ENCODE assay signal across 19 cellular contexts in genomic region chr2:153404792-153405191, GRCh38.
A peak's percentile ranks its signal among the peaks of the same experiment; 100 is the strongest.
DNase-seq lines count a peak whose midpoint lies in the region; ATAC-seq, FAIRE-seq and TF ChIP-seq lines count a peak whose summit lies in the region.
"Had no signal": no experiment of that assay in that cellular context is flagged by ENCODE, and none has a peak within 500 bp of the region (broad histone marks: within the 10 kb centered on the region; RNA-seq: fewer than 3 reads in every experiment).

No MANE protein-coding gene starts in this region.

- DNase-seq in NCI-H2029 treated with DMSO at 0.1 percent for 48 hours (lab: John Stamatoyannopoulos, UW), result peak; percentile 18
- no peak for DNase-seq in NCI-H2029 (lab: John Stamatoyannopoulos, UW)
- DNase-seq in WTC11 (ENCODE audit: low spot score), result no peak
- no peak for DNase-seq in keratinocyte (ENCODE audit: low read depth, low spot score)
- DNase-seq in medulla oblongata (ENCODE audit: extremely low spot score), result no peak
- DNase-seq in left colon, result no peak
- DNase-seq: 8988T; CD8-positive, alpha-beta memory T cell; KBM-7; MM.1S; NCI-H187 treated with DMSO at 0.1 percent for 48 hours; NCI-H446; SW 1271 had no signal

- H3K4me3 Mint-ChIP-seq in WTC11, result peak overlapping the region; percentile 89
- H3K4me3 Mint-ChIP-seq: CD8-positive, alpha-beta memory T cell had no signal

- no peak overlapping the region for H2AFZ ChIP-seq in keratinocyte (ENCODE audit: control insufficient read depth, low read length)

- H3K9me1 ChIP-seq in keratinocyte (ENCODE audit: control insufficient read depth, extremely low read depth, insufficient read depth, low read length), result no peaks in the 10 kb centered on the region

- H3K4me3 ChIP-seq in HUES48 (ENCODE audit: low read depth, low read length), result peak overlapping the region; percentile 81; the same call in 1 of the 2 replicates
- no peak overlapping the region for H3K4me3 ChIP-seq in keratinocyte (ENCODE audit: control insufficient read depth in 2 of 3, extremely low read depth in 1 of 3, insufficient read depth in 2 of 3, low read depth in 1 of 3, low read length in 3 of 3)
- H3K4me3 ChIP-seq: BLaER1, SJCRH30 had no signal

- H3K27me3 ChIP-seq in HUES48 (ENCODE audit: control insufficient read depth, insufficient read depth, low read length) (no peaks in the 10 kb centered on the region), keratinocyte (ENCODE audit: control insufficient read depth, extremely low read depth, insufficient read depth, low read length) (no peaks in the 10 kb centered on the region)
- H3K27me3 ChIP-seq: BLaER1, SJCRH30 had no signal

- no peaks in the 10 kb centered on the region for H4K20me1 ChIP-seq in keratinocyte (ENCODE audit: control insufficient read depth, extremely low read depth, insufficient read depth, low read length)
- H4K20me1 ChIP-seq: BLaER1 had no signal

- H3K27ac Mint-ChIP-seq in WTC11, result no peak overlapping the region
- H3K27ac Mint-ChIP-seq: CD8-positive, alpha-beta memory T cell had no signal

- FAIRE-seq in keratinocyte (lab: Jason Lieb, UNC), result no peak
- FAIRE-seq: HTR-8/SVneo had no signal

- no peaks in the 10 kb centered on the region for H3K36me3 ChIP-seq in HUES48 (ENCODE audit: control insufficient read depth, insufficient read depth, low read length)
- no peaks in the 10 kb centered on the region for H3K36me3 ChIP-seq in keratinocyte (ENCODE audit: control insufficient read depth in 2 of 2, extremely low read depth in 1 of 2, insufficient read depth in 2 of 2, low read length in 2 of 2)
- H3K36me3 ChIP-seq: BLaER1, SJCRH30 had no signal

- no peak for TF ChIP-seq CTCF in WTC11 (IDR thresholded peaks at IDR 0.05)
- TF ChIP-seq CTCF in keratinocyte (optimal IDR thresholded peaks at IDR 0.05 in 1 of 3, IDR thresholded peaks at IDR 0.05 in 1 of 3, conservative IDR thresholded peaks at IDR 0.05 in 1 of 3; ENCODE audit: extremely low read depth in 1 of 3, insufficient read depth in 2 of 3, low read length in 3 of 3), result no peak

- H3K9me3 ChIP-seq in HUES48 (ENCODE audit: control insufficient read depth, insufficient read depth, low read length), result no peaks in the 10 kb centered on the region
- H3K9me3 ChIP-seq in keratinocyte (ENCODE audit: control insufficient read depth, low read depth, low read length), result no peaks in the 10 kb centered on the region
- H3K9me3 ChIP-seq: BLaER1, SJCRH30 had no signal

- peaks cover 6% of the 10 kb centered on the region; the same call in 1 of the 2 replicates for H3K36me3 Mint-ChIP-seq in WTC11
- H3K36me3 Mint-ChIP-seq: CD8-positive, alpha-beta memory T cell had no signal

- intact Hi-C loops in left colon (cut with DNase I, micrococcal nuclease), result no loop called here

- POLR2A ChIA-PET in WTC11 (lab: Charles Lee), result no interaction called here

- H3K9me3 Mint-ChIP-seq in WTC11, result peaks cover 6% of the 10 kb centered on the region

- no peak overlapping the region for H3K9ac ChIP-seq in HUES48 (ENCODE audit: low read depth, low read length)
- H3K9ac ChIP-seq in keratinocyte (ENCODE audit: control insufficient read depth, extremely low read depth, insufficient read depth, low read length), result no peak overlapping the region
- H3K9ac ChIP-seq: BLaER1 had no signal

- CTCF ChIA-PET in WTC11 (lab: Charles Lee), result no interaction called here

- no peaks in the 10 kb centered on the region for H3K27me3 Mint-ChIP-seq in WTC11 (ENCODE audit: low read depth)
- H3K27me3 Mint-ChIP-seq: CD8-positive, alpha-beta memory T cell had no signal

- ATAC-seq in WTC11 (peak; percentile 77), HG03025 (IDR thresholded peaks at IDR 0.05; ENCODE audit: low FRiP score, unreplicated experiment) (no peak), left colon (no peak)

- H3K27ac ChIP-seq in HUES48 (ENCODE audit: low read depth, low read length) (no peak overlapping the region), keratinocyte (ENCODE audit: control insufficient read depth, insufficient read depth, low read length) (no peak overlapping the region)
- H3K27ac ChIP-seq: BLaER1, RWPE1, SJCRH30 had no signal

- dilution Hi-C loops in keratinocyte (cut with MboI; ENCODE audit: extremely low pct_ligation_motif_present, low sequenced_read_pairs), result no loop called here

- peak overlapping the region; percentile 1 for H3K4me2 ChIP-seq in keratinocyte (ENCODE audit: control insufficient read depth, extremely low read depth, insufficient read depth, low read depth, low read length)
- H3K4me2 ChIP-seq: BLaER1 had no signal

- H3K4me1 ChIP-seq in HUES48 (ENCODE audit: control insufficient read depth, insufficient read depth, low read length) (peaks cover 19% of the 10 kb centered on the region), keratinocyte (ENCODE audit: control insufficient read depth, extremely low read depth, insufficient read depth, low read length) (peaks cover 11% of the 10 kb centered on the region)
- H3K4me1 ChIP-seq: BLaER1, SJCRH30 had no signal

- H3K4me1 Mint-ChIP-seq in WTC11, result peaks cover 40% of the 10 kb centered on the region
- H3K4me1 Mint-ChIP-seq: CD8-positive, alpha-beta memory T cell had no signal

- H3K79me2 ChIP-seq in keratinocyte (ENCODE audit: control insufficient read depth, insufficient read depth, low read length), result no peaks in the 10 kb centered on the region

TF ChIP-seq in WTC11, 78 proteins besides CTCF, POLR2A, EP300 and RAD21:
- TF ChIP-seq ZNF232 (CRISPR knock-in tag; IDR thresholded peaks at IDR 0.05) (no peak), CREB1 (CRISPR knock-in tag; IDR thresholded peaks at IDR 0.05) (no peak), NR1H2 (CRISPR knock-in tag; IDR thresholded peaks at IDR 0.05) (no peak), JUN (CRISPR knock-in tag; IDR thresholded peaks at IDR 0.05) (no peak), ZNF425 (CRISPR knock-in tag; conservative IDR thresholded peaks at IDR 0.05) (no peak), ZNF396 (CRISPR knock-in tag; IDR thresholded peaks at IDR 0.05; ENCODE audit: borderline replicate concordance) (no peak), PRDM15 (CRISPR knock-in tag; IDR thresholded peaks at IDR 0.05) (no peak), FOXK1 (CRISPR knock-in tag; IDR thresholded peaks at IDR 0.05) (no peak), ZSCAN18 (CRISPR knock-in tag; IDR thresholded peaks at IDR 0.05) (no peak), NFATC4 (CRISPR knock-in tag; IDR thresholded peaks at IDR 0.05) (no peak), NFE2L1 (CRISPR knock-in tag; IDR thresholded peaks at IDR 0.05) (no peak), ESRRA (CRISPR knock-in tag; IDR thresholded peaks at IDR 0.05; ENCODE audit: borderline replicate concordance) (no peak), ZNF121 (CRISPR knock-in tag; IDR thresholded peaks at IDR 0.05) (no peak)
